Comparison of ENCODE assay signal across 8 cellular contexts in genomic region chr16:30615358-30616076, GRCh38. TPM values are rescaled to one million over a fixed set of nuclear protein-coding genes. Genes with fewer than 3 reads are reported as not detected.
DNase-seq lines count a peak whose midpoint lies in the region; ATAC-seq, FAIRE-seq and TF ChIP-seq lines count a peak whose summit lies in the region.

No MANE protein-coding gene starts in this region.

- peak; percentile 75 for DNase-seq in DMS79 treated with DMSO at 0.1 percent for 48 hours (lab: John Stamatoyannopoulos, UW)
- DNase-seq in MM.1S: peak; percentile 77
- peak; percentile 80 for DNase-seq in WERI-Rb-1
- DNase-seq in bronchial epithelial cell (ENCODE audit: low read depth): peak; percentile 35
- no peak for DNase-seq in naive B cell
- DNase-seq in substantia nigra (lab: John Stamatoyannopoulos, UW): peak in 35 of 49 donors; percentile 2 to 58 (median 28)
- no peak for DNase-seq in mesenteric fat pad (ENCODE audit: low spot score)

- no peaks in the 10 kb centered on the region for H3K9me2 ChIP-seq in MM.1S (replicated peaks; ENCODE audit: insufficient read depth, low read length)

- TF ChIP-seq CTCF in MM.1S (IDR thresholded peaks at IDR 0.05; ENCODE audit: low read length) (peak; percentile 89), WERI-Rb-1 (IDR thresholded peaks at IDR 0.05; ENCODE audit: low read depth, low read length) (peak; percentile 97), bronchial epithelial cell (IDR thresholded peaks at IDR 0.05; ENCODE audit: insufficient read depth, low read length, severe bottlenecking) (peak; percentile 77)

- H3K4me3 ChIP-seq in MM.1S (ENCODE audit: low read length) (no peak overlapping the region), WERI-Rb-1 (ENCODE audit: low read depth, low read length) (no peak overlapping the region), bronchial epithelial cell (ENCODE audit: low read depth, low read length) (no peak overlapping the region)

- H4K20me1 ChIP-seq in MM.1S (ENCODE audit: insufficient read depth, low read length): no peaks in the 10 kb centered on the region

- no peak overlapping the region for H3K4me3 Mint-ChIP-seq in naive B cell

- H3K27me3 Mint-ChIP-seq in naive B cell: no peaks in the 10 kb centered on the region

- no peaks in the 10 kb centered on the region for H3K79me2 ChIP-seq in MM.1S (ENCODE audit: low read length)

- no peak overlapping the region for H3K27ac Mint-ChIP-seq in naive B cell

- H3K27ac ChIP-seq in MM.1S (ENCODE audit: low read length) (no peak overlapping the region), WERI-Rb-1 (no peak overlapping the region), substantia nigra (ENCODE audit: low read depth, low read length, poor library complexity, severe bottlenecking) (no peak overlapping the region)

- peaks cover 8 to 13% (median 13%) of the 10 kb centered on the region in 3 donors for H3K4me1 Mint-ChIP-seq in naive B cell

- no peaks in the 10 kb centered on the region for H3K36me3 Mint-ChIP-seq in naive B cell

- H3K27me3 ChIP-seq in MM.1S (replicated peaks; ENCODE audit: insufficient read depth, low read length) (no peaks in the 10 kb centered on the region), WERI-Rb-1 (ENCODE audit: insufficient read depth, low read depth, severe bottlenecking) (no peaks in the 10 kb centered on the region), bronchial epithelial cell (ENCODE audit: control insufficient read depth, insufficient read depth, low read length) (no peaks in the 10 kb centered on the region)

- no peaks in the 10 kb centered on the region for H3K9me3 Mint-ChIP-seq in naive B cell

- ATAC-seq in naive B cell (ENCODE audit: low read depth in 2 of 2): peak; percentile 65 to 69
- no peak for ATAC-seq in HG02981 (IDR thresholded peaks at IDR 0.05; ENCODE audit: unreplicated experiment)

- H3K36me3 ChIP-seq in MM.1S (replicated peaks; ENCODE audit: insufficient read depth, low read length): no peaks in the 10 kb centered on the region
- H3K36me3 ChIP-seq in WERI-Rb-1: no peaks in the 10 kb centered on the region
- H3K36me3 ChIP-seq in bronchial epithelial cell (ENCODE audit: control insufficient read depth, insufficient read depth, low read length): no peaks in the 10 kb centered on the region

- no peak for FAIRE-seq in bronchial epithelial cell (lab: Jason Lieb, UNC)

- no peak overlapping the region for H2AFZ ChIP-seq in MM.1S (ENCODE audit: low read length)

- H3F3A ChIP-seq in MM.1S (ENCODE audit: insufficient read depth, low read length): no peaks in the 10 kb centered on the region

- no peaks in the 10 kb centered on the region for H3K4me1 ChIP-seq in MM.1S (ENCODE audit: low read length)

- H3K9me3 ChIP-seq in MM.1S (replicated peaks; ENCODE audit: insufficient read depth, low read length): no peaks in the 10 kb centered on the region
- H3K9me3 ChIP-seq in WERI-Rb-1 (ENCODE audit: severe bottlenecking): no peaks in the 10 kb centered on the region

- no peak overlapping the region for H3K9ac ChIP-seq in MM.1S (ENCODE audit: low read length)

- H3K4me2 ChIP-seq in MM.1S (ENCODE audit: low read depth, low read length): no peak overlapping the region

RNA-seq across cellular contexts. Expression of gene ZNF689, which starts 5.3 kb away (rescaled TPM):
- total RNA-seq in bronchial epithelial cell: 2.2 and 2.6 TPM in 2 replicates
- 10 to 100 TPM in 4 of 6 donors, 1 to 10 TPM in 2; 6.1 to 12.8 (median 10.5) TPM for polyA plus RNA-seq in naive B cell (ENCODE audit: low read depth in 6 of 6)
- 5.9 TPM for total RNA-seq in mesenteric fat pad

RNA-seq across cellular contexts. Expression of gene ZNF785, which starts 30.0 kb away (rescaled TPM):
- total RNA-seq in bronchial epithelial cell (4.4 and 5.3 TPM in 2 replicates), mesenteric fat pad (10.1 TPM)
- polyA plus RNA-seq in naive B cell (ENCODE audit: low read depth in 6 of 6): 1 to 10 TPM; 1.4 to 4.4 (median 2.9) TPM

RNA-seq across cellular contexts. Expression of gene PRR14, which starts 35.2 kb away (rescaled TPM):
- 2.6 and 7.8 TPM in 2 replicates for total RNA-seq in bronchial epithelial cell
- polyA plus RNA-seq in naive B cell (ENCODE audit: low read depth in 6 of 6): 10 to 100 TPM; 11.6 to 40.9 (median 17.8) TPM
- total RNA-seq in mesenteric fat pad: 36.9 TPM

RNA-seq across cellular contexts. Expression of gene FBRS, which starts 42.7 kb away (rescaled TPM):
- 7.9 and 13.8 TPM in 2 replicates for total RNA-seq in bronchial epithelial cell
- 1 to 10 TPM in 5 of 6 donors, under 1 TPM in 1; 0.88 to 9.0 (median 4.2) TPM for polyA plus RNA-seq in naive B cell (ENCODE audit: low read depth in 6 of 6)
- total RNA-seq in mesenteric fat pad: 46.2 TPM

RNA-seq across cellular contexts. Expression of gene ZNF688, which starts 44.0 kb away (rescaled TPM):
- total RNA-seq in bronchial epithelial cell: 4.5 and 12.7 TPM in 2 replicates
- 10 to 100 TPM; 28.0 to 41.5 (median 36.1) TPM for polyA plus RNA-seq in naive B cell (ENCODE audit: low read depth in 6 of 6)
- 12.1 TPM for total RNA-seq in mesenteric fat pad

Comparison
In these comparisons a context has a peak if more than half of its experiments do, and no peak if none do; other contexts are left out.
1. DNase-seq: peak in DMS79 treated with DMSO at 0.1 percent for 48 hours (single experiment), MM.1S (single experiment), WERI-Rb-1 (single experiment), bronchial epithelial cell (single experiment) and substantia nigra (35 of 49); none in naive B cell (single experiment) and mesenteric fat pad (single experiment).
2. Peak in every context shown above with its lines, with median percentiles within 50 percentile points of each other: CTCF ChIP-seq.